In genomic region chr1:185049670-185050069, GRCh38 we compare ENCODE assay signal across 24 cellular contexts. TPM values are rescaled to one million over a fixed set of nuclear protein-coding genes. Genes with fewer than 3 reads are reported as not detected.
A peak's percentile ranks its signal among the peaks of the same experiment; 100 is the strongest.
DNase-seq lines count a peak whose midpoint lies in the region; ATAC-seq, FAIRE-seq and TF ChIP-seq lines count a peak whose summit lies in the region.
"Had no signal": no experiment of that assay in that cellular context is flagged by ENCODE, and none has a peak within 500 bp of the region (broad histone marks: within the 10 kb centered on the region; RNA-seq: fewer than 3 reads in every experiment).

No MANE protein-coding gene starts in this region.

- H4K20me1 ChIP-seq in DND-41 (ENCODE audit: insufficient read depth, low read length): peaks cover 40% of the 10 kb centered on the region; the same call in 1 of the 2 replicates
- H4K20me1 ChIP-seq in GM23338 (replicated peaks; ENCODE audit: insufficient read depth): peaks cover 46% of the 10 kb centered on the region
- H4K20me1 ChIP-seq in H1 (replicated peaks in 1 of 2; ENCODE audit: control insufficient read depth in 1 of 2, insufficient read depth in 2 of 2, low read length in 2 of 2): peaks cover 2 to 15% of the 10 kb centered on the region in 2 experiments

- no peak overlapping the region for H2BK120ac ChIP-seq in H1 (replicated peaks; ENCODE audit: low read depth, low read length)

- WGBS in H1 (ENCODE audit: extremely low coverage in 1 of 2, insufficient coverage in 1 of 2, insufficient read length in 1 of 2, insufficient replicate concordance in 2 of 2, low coverage in 1 of 2, low lambda C conversion rate in 2 of 2, missing lambda C conversion rate in 1 of 2), 2 experiments: 89 to 100% methylated on average over 1 to 3 of the region's 3 CpGs

- H3K4me3 ChIP-seq in DND-41 (ENCODE audit: low read depth in 1 of 2, low read length in 2 of 2) (no peak overlapping the region), GM23338 (no peak overlapping the region), SK-N-MC (no peak overlapping the region), H1 (ENCODE audit: extremely low read depth in 1 of 4, insufficient read depth in 2 of 4, low read depth in 3 of 4, low read length in 4 of 4) (no peak overlapping the region)
- H3K4me3 ChIP-seq: K562 had no signal

- DNase-seq in DND-41 (no peak), GM23338 (ENCODE audit: low spot score) (no peak), SK-N-MC (ENCODE audit: low read depth, low spot score) (no peak), H1 (ENCODE audit: low read depth in 1 of 2, low spot score in 2 of 2) (no peak), left lobe of liver (ENCODE audit: low spot score) (no peak)
- DNase-seq: ACHN; BE2C; C1 segment of cervical spinal cord; Caco-2; CD4-positive, CD25-positive, alpha-beta regulatory T cell; CD8-positive, alpha-beta memory T cell; DMS79 treated with DMSO at 0.1 percent for 48 hours; EL; HCEC 1CT; IMR-90 had no signal

- H3K23me2 ChIP-seq in H1 (ENCODE audit: low read depth, low read length): peaks cover 5% of the 10 kb centered on the region; the same call in 1 of the 2 replicates

- no peak overlapping the region for H2AK5ac ChIP-seq in H1 (ENCODE audit: low read depth, low read length)

- H3K9ac ChIP-seq in DND-41 (ENCODE audit: low read depth, low read length) (no peak overlapping the region), SK-N-MC (ENCODE audit: insufficient read length) (peak overlapping the region; percentile 11), H1 (replicated peaks in 1 of 4; ENCODE audit: extremely low read depth in 1 of 4, low read depth in 3 of 4, low read length in 3 of 4) (no peak overlapping the region)

- H4K8ac ChIP-seq in H1 (ENCODE audit: extremely low read depth, insufficient read depth, low read length): no peak overlapping the region

- no peak for FAIRE-seq in H1 (lab: Jason Lieb, UNC)
- FAIRE-seq: A204.1, GM12891, GM18507, H54, K562 had no signal

- H3K27ac ChIP-seq in DND-41 (ENCODE audit: low read length) (no peak overlapping the region), GM23338 (ENCODE audit: low read depth) (no peak overlapping the region), SK-N-MC (no peak overlapping the region; the same call in 1 of the 2 replicates), H1 (ENCODE audit: low read depth, low read length) (no peak overlapping the region)
- H3K27ac ChIP-seq: HL-60 had no signal

- H3K23ac ChIP-seq in H1 (ENCODE audit: insufficient read length): no peak overlapping the region

- H4K91ac ChIP-seq in H1 (replicated peaks; ENCODE audit: insufficient read length, low read length): no peak overlapping the region

- no peak for TF ChIP-seq POLR2A in H1 (IDR thresholded peaks at IDR 0.05; ENCODE audit: control extremely low read depth in 1 of 2, low read depth in 2 of 2, low read length in 2 of 2)

- H3F3A ChIP-seq in GM23338 (replicated peaks; ENCODE audit: low read depth): no peaks in the 10 kb centered on the region

- peaks cover 41% of the 10 kb centered on the region for H3K4me1 Mint-ChIP-seq in GM23338
- peaks cover 59% of the 10 kb centered on the region for H3K4me1 Mint-ChIP-seq in stimulated activated memory B cell treated with anti-CD40 and anti-IgM and Interleukin-4, amounts not matched to agents 10 μg/mL and 1 μg/mL and 100 μg/mL, for 72 hours

- no peaks in the 10 kb centered on the region for H3K9me3 ChIP-seq in DND-41 (ENCODE audit: insufficient read depth, low read length, severe bottlenecking)
- H3K9me3 ChIP-seq in SK-N-MC (ENCODE audit: low read depth, low read length): peaks cover 10% of the 10 kb centered on the region; the same call in 1 of the 2 replicates
- H3K9me3 ChIP-seq in H1 (ENCODE audit: insufficient read depth in 2 of 2, low read depth in 1 of 2, low read length in 1 of 2): no peaks in the 10 kb centered on the region
- H3K9me3 ChIP-seq: BE2C, Caco-2 had no signal

- no peak overlapping the region for H2AFZ ChIP-seq in DND-41 (ENCODE audit: low read depth, low read length)
- H2AFZ ChIP-seq in GM23338: no peak overlapping the region
- H2AFZ ChIP-seq in H1 (ENCODE audit: low read length): no peak overlapping the region

- TF ChIP-seq EP300 in H1 (IDR thresholded peaks at IDR 0.05; ENCODE audit: borderline replicate concordance in 1 of 2, low read depth in 2 of 2, low read length in 2 of 2): no peak

- peaks cover 3% of the 10 kb centered on the region for H3K79me1 ChIP-seq in H1 (ENCODE audit: low read depth, low read length)

- H3K27me3 ChIP-seq in DND-41 (ENCODE audit: insufficient read depth, low read length, poor library complexity) (no peaks in the 10 kb centered on the region), GM23338 (ENCODE audit: insufficient read depth) (peaks cover 3% of the 10 kb centered on the region), H1 (replicated peaks in 1 of 4; ENCODE audit: control insufficient read depth in 3 of 4, extremely low read depth in 1 of 4, insufficient read depth in 3 of 4, low read length in 3 of 4) (peaks cover 0 to 3% (median 2%) of the 10 kb centered on the region in 4 experiments; a peak in 4 of 7 replicates)
- H3K27me3 ChIP-seq: BE2C had no signal

- no peak for TF ChIP-seq CTCF in DND-41 (IDR thresholded peaks at IDR 0.05; ENCODE audit: borderline replicate concordance, extremely low read depth, low read length, poor library complexity, severe bottlenecking)
- no peak for TF ChIP-seq CTCF in GM23338 (conservative IDR thresholded peaks at IDR 0.05; ENCODE audit: low read depth in 2 of 2)
- no peak for TF ChIP-seq CTCF in H1 (IDR thresholded peaks at IDR 0.05; ENCODE audit: control extremely low read depth in 1 of 3, insufficient read depth in 1 of 3, low read depth in 1 of 3, low read length in 3 of 3)

- H3K56ac ChIP-seq in H1 (replicated peaks; ENCODE audit: insufficient read length, low read depth, low read length): no peak overlapping the region

- no peak overlapping the region for H4K5ac ChIP-seq in H1 (ENCODE audit: insufficient read length, low read depth, low read length)

- H3K9me3 Mint-ChIP-seq in GM23338: no peaks in the 10 kb centered on the region; the same call in none of the 3 replicates
- no peaks in the 10 kb centered on the region for H3K9me3 Mint-ChIP-seq in stimulated activated memory B cell treated with anti-CD40 and anti-IgM and Interleukin-4, amounts not matched to agents 10 μg/mL and 1 μg/mL and 100 μg/mL, for 72 hours
- H3K9me3 Mint-ChIP-seq: CD8-positive, alpha-beta memory T cell had no signal

- no peak overlapping the region for H3K18ac ChIP-seq in H1 (ENCODE audit: extremely low read depth, low read length)

- H2BK5ac ChIP-seq in H1 (ENCODE audit: low read depth, low read length): no peak overlapping the region

- H3K4me1 ChIP-seq in DND-41 (ENCODE audit: insufficient read depth, low read length) (peaks cover 28% of the 10 kb centered on the region), GM23338 (ENCODE audit: insufficient read depth) (peaks cover 34% of the 10 kb centered on the region), H1 (replicated peaks in 1 of 4; ENCODE audit: control insufficient read depth in 3 of 4, insufficient read depth in 4 of 4, low read length in 3 of 4) (peaks cover 0 to 7% (median 2%) of the 10 kb centered on the region in 4 experiments; a peak in 3 of 7 replicates)
- H3K4me1 ChIP-seq: BE2C had no signal

- H2BK12ac ChIP-seq in H1 (ENCODE audit: low read depth, low read length): no peak overlapping the region

- TF ChIP-seq RAD21 in H1 (IDR thresholded peaks at IDR 0.05 in 1 of 2, conservative IDR thresholded peaks at IDR 0.05 in 1 of 2; ENCODE audit: low read depth in 2 of 2, low read length in 2 of 2): no peak

- no peaks in the 10 kb centered on the region for H3K9me2 ChIP-seq in GM23338 (ENCODE audit: insufficient read depth)

- H3K27me3 Mint-ChIP-seq in GM23338 (ENCODE audit: insufficient read depth, low read depth, poor library complexity): peaks cover 8% of the 10 kb centered on the region
- no peaks in the 10 kb centered on the region for H3K27me3 Mint-ChIP-seq in stimulated activated memory B cell treated with anti-CD40 and anti-IgM and Interleukin-4, amounts not matched to agents 10 μg/mL and 1 μg/mL and 100 μg/mL, for 72 hours
- H3K27me3 Mint-ChIP-seq: CD8-positive, alpha-beta memory T cell had no signal

- CTCF ChIA-PET in H1 (lab: Charles Lee; ENCODE audit: partially characterized antibody): no interaction called here

- H3K36me3 Mint-ChIP-seq in GM23338 (ENCODE audit: low read depth): peaks cover 26% of the 10 kb centered on the region
- peaks cover 15% of the 10 kb centered on the region for H3K36me3 Mint-ChIP-seq in stimulated activated memory B cell treated with anti-CD40 and anti-IgM and Interleukin-4, amounts not matched to agents 10 μg/mL and 1 μg/mL and 100 μg/mL, for 72 hours

- H2BK15ac ChIP-seq in H1 (ENCODE audit: low read length): no peak overlapping the region

- H3K4me2 ChIP-seq in DND-41 (ENCODE audit: insufficient read depth, low read length) (0 out of 2 replicates have a peak overlapping the region, but pooled peaks have one; percentile 5), GM23338 (0 out of 2 replicates have a peak overlapping the region, but pooled peaks have one; percentile 16), H1 (ENCODE audit: insufficient read depth in 1 of 2, low read depth in 2 of 2, low read length in 2 of 2) (no peak overlapping the region)

- H3K27ac Mint-ChIP-seq in GM23338: no peak overlapping the region
- H3K27ac Mint-ChIP-seq in stimulated activated memory B cell treated with anti-CD40 and anti-IgM and Interleukin-4, amounts not matched to agents 10 μg/mL and 1 μg/mL and 100 μg/mL, for 72 hours: no peak overlapping the region
- H3K27ac Mint-ChIP-seq: CD4-positive, CD25-positive, alpha-beta regulatory T cell had no signal

- peaks cover 88% of the 10 kb centered on the region for H3K79me2 ChIP-seq in DND-41 (ENCODE audit: insufficient read depth, low read length)
- peaks cover 85% of the 10 kb centered on the region for H3K79me2 ChIP-seq in GM23338 (replicated peaks; ENCODE audit: insufficient read depth)
- H3K79me2 ChIP-seq in H1 (ENCODE audit: control insufficient read depth in 1 of 2, insufficient read depth in 2 of 2, low read length in 2 of 2): peaks cover 37 to 86% of the 10 kb centered on the region in 2 experiments

- POLR2A ChIA-PET in H1 (lab: Charles Lee; ENCODE audit: partially characterized antibody): no interaction called here

- no peak for ATAC-seq in DND-41 (ENCODE audit: insufficient read depth, low read depth)
- no peak for ATAC-seq in GM23338
- ATAC-seq in GM21619 (IDR thresholded peaks at IDR 0.05; ENCODE audit: unreplicated experiment): no peak
- ATAC-seq in stimulated activated memory B cell treated with anti-CD40 and anti-IgM and Interleukin-4, amounts not matched to agents 10 μg/mL and 1 μg/mL and 100 μg/mL, for 72 hours: no peak
- ATAC-seq in HG03025 (IDR thresholded peaks at IDR 0.05; ENCODE audit: low FRiP score, unreplicated experiment): no peak
- no peak for ATAC-seq in left lobe of liver
- ATAC-seq: K562 had no signal

- H2BK20ac ChIP-seq in H1 (ENCODE audit: low read length): no peak overlapping the region

- no peak overlapping the region for H3K14ac ChIP-seq in H1 (ENCODE audit: insufficient read length)

- H3K4ac ChIP-seq in H1 (replicated peaks; ENCODE audit: insufficient read length, low read depth, low read length): no peak overlapping the region

- H3K4me3 Mint-ChIP-seq in GM23338: no peak overlapping the region
- no peak overlapping the region for H3K4me3 Mint-ChIP-seq in stimulated activated memory B cell treated with anti-CD40 and anti-IgM and Interleukin-4, amounts not matched to agents 10 μg/mL and 1 μg/mL and 100 μg/mL, for 72 hours

- H3K36me3 ChIP-seq in DND-41 (ENCODE audit: insufficient read depth, low read length): no peaks in the 10 kb centered on the region; the same call in 1 of the 2 replicates
- no peaks in the 10 kb centered on the region; the same call in 1 of the 2 replicates for H3K36me3 ChIP-seq in GM23338 (ENCODE audit: insufficient read depth)
- H3K36me3 ChIP-seq in SK-N-MC (ENCODE audit: insufficient read depth, low read length): peaks cover 18% of the 10 kb centered on the region
- H3K36me3 ChIP-seq in H1 (ENCODE audit: control insufficient read depth in 2 of 4, insufficient read depth in 4 of 4, low read length in 3 of 4): no peaks in the 10 kb centered on the region
- H3K36me3 ChIP-seq: BE2C had no signal

RNA-seq across cellular contexts. Expression of gene RNF2, which starts 4.3 kb away (rescaled TPM):
- 51.4 and 59.6 TPM in 2 replicates for total RNA-seq in GM23338 (2014; rRNA removed; shearing (Covaris generic))
- polyA plus RNA-seq in GM23338 (2016; fragmentation: Nextera tagmentation; extraction: Ambion mirVana): 27.9 and 33.3 TPM in 2 replicates
- 52.7 and 58.9 TPM in 2 replicates for total RNA-seq in H1 (2021; fragmentation: NEBNext Ultra II Directional; extraction: Animal tissue kit (Norgen Biotek cat#: 25700))
- 13.4 and 28.9 TPM in 2 replicates for polyA plus RNA-seq in H1 (2011; rRNA removed)
- polyA plus RNA-seq in H1 (2011; cell fraction: cytosol; rRNA removed): 40.2 TPM
- polyA plus RNA-seq in H1 (2011; cell fraction: nucleus; rRNA removed): 11.1 TPM
- 40.5 to 55.6 TPM (median 47.9 TPM) in 4 replicates for polyA plus RNA-seq in H1 (2012, experiment 1 of 2)
- polyA plus RNA-seq in H1 (2012, experiment 2 of 2): 3.1 TPM
- polyA plus RNA-seq in H1 (2013, experiment 1 of 2): 30.7 TPM
- polyA plus RNA-seq in H1 (2013, experiment 2 of 2): 32.3 TPM
- polyA minus RNA-seq in H1 (2011; rRNA and poly(A)+ RNA removed): 80.7 and 131 TPM in 2 replicates
- polyA minus RNA-seq in H1 (2011; cell fraction: cytosol; rRNA and poly(A)+ RNA removed): 51.8 TPM
- polyA minus RNA-seq in H1 (2011; cell fraction: nucleus; rRNA and poly(A)+ RNA removed): 44.2 TPM
- total RNA-seq in left lobe of liver: 3.9 TPM

Comparison
In these comparisons a context has a peak if more than half of its experiments do, and no peak if none do; other contexts are left out.
1. H3K4me2 ChIP-seq: peak in DND-41 (single experiment) and GM23338 (single experiment); none in H1 (0 of 2).
2. RNA of gene RNF2, which starts 4.3 kb away (total RNA-seq): 52.7 to 58.9 TPM in H1 and 51.4 to 59.6 TPM in GM23338; 3.9 TPM in left lobe of liver (single experiment); every median in the first group is over 10 times any median in the second.